Comparison of ENCODE assay signal across 8 cellular contexts in the genomic region with DNA sequence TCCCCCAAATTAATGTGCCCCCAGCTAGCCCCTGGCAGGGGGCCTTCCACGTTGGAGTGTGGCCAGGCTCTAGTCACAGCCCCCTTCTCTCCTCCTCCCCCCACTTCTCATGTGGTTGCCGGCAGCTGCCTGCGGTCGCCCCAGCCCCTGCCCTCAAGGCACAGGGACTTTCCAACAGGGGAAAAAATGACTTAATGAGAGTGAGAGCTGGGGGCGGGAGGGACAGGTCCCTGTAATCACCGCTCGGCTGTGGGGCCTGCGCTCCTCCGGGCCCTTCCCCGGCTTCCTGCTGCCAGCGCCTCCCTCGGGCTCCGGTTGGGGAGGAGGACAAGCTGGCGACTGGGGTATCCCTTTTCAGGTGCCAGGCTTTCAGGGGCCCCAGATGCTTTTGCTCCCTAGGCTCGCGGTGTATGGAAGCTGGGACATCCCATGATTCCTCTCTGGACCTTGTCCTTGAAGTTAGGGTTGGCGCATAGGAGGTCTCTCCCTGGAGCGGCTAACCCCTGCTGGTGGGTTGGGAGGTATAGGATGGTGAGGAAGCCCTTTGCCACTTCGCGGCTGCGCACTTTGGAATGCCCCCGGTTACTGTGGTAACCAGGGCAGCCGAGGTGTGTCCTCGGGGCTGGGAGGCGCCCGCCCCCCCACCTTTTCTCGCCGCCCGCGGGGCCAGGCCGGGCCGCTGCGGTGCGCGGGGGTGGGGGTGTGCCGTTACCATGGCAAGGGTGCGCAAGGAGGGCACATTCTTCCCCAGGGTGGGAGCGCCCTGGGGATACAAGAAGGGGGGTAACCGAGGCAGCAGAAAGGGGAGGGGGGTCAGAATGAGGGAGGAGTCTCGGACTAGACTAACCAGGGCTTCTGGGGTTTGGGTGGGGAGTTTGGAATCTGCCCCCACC. TPM values are rescaled to one million over a fixed set of nuclear protein-coding genes. Genes with fewer than 3 reads are reported as not detected.
DNase-seq lines count a peak whose midpoint lies in the region; ATAC-seq, FAIRE-seq and TF ChIP-seq lines count a peak whose summit lies in the region.

No MANE protein-coding gene starts in this region.

- H3K27me3 ChIP-seq in HUES64 (ENCODE audit: insufficient read depth, low read length) (peaks cover 98% of the 10 kb centered on the region), GM12878 (replicated peaks in 1 of 2; ENCODE audit: control insufficient read depth in 2 of 2, insufficient read depth in 2 of 2, low read length in 1 of 2) (no peaks in the 10 kb centered on the region), transverse colon (peaks cover 95% of the 10 kb centered on the region)

- H2AFZ ChIP-seq in GM12878 (ENCODE audit: control insufficient read depth, low read depth, low read length), result peak overlapping the region; percentile 22

- H3K27me3 Mint-ChIP-seq in T-helper 17 cell (peaks cover 14% of the 10 kb centered on the region), nephron (ENCODE audit: low read depth) (peaks cover 97% of the 10 kb centered on the region)

- CTCF ChIA-PET in GM12878 (lab: Yijun Ruan, JAX), result interaction anchor here (0.9 to 22.2 kb wide), 12 partner anchors 13 to 610 kb away, joined by 3 to 1364 read pairs (median 6); partner anchors contain the start of genes BCS1L, TTLL4, WNT10A and ZNF142

- POLR2A ChIA-PET in GM12878 (lab: Charles Lee), result interaction anchor here (0.6 to 10.2 kb wide), 7 partner anchors 11 to 569 kb away, joined by 3 to 360 read pairs (median 11); partner anchors contain the start of genes CNPPD1 and WNT10A

- peaks cover 22% of the 10 kb centered on the region for H3K4me1 ChIP-seq in HUES64 (ENCODE audit: insufficient read depth, low read length)
- H3K4me1 ChIP-seq in GM12878 (ENCODE audit: control insufficient read depth, insufficient read depth, low read length), result peaks cover 55% of the 10 kb centered on the region
- peaks cover 19 to 42% (median 32%) of the 10 kb centered on the region in 4 donors for H3K4me1 ChIP-seq in transverse colon

- RAD21 ChIA-PET in GM12878 (lab: Charles Lee; ENCODE audit: unreplicated experiment), result interaction anchor here (0.6 to 9.5 kb wide), 8 partner anchors 16 to 333 kb away, joined by 3 to 871 read pairs (median 8); partner anchors contain the start of gene WNT10A

- in situ Hi-C loops in GM12878 (cut with MboI), result no loop called here
- in situ Hi-C loops in transverse colon (cut with MboI; ENCODE audit: low pct_ligation_motif_present in 1 of 4, low pct_unique_long_range_greater_than_20kb in 1 of 4, low sequenced_read_pairs in 3 of 4), result no loop called here

- H3K4me3 ChIP-seq in HUES64 (ENCODE audit: low read length), result peak overlapping the region; percentile 38
- peak overlapping the region; percentile 67 for H3K4me3 ChIP-seq in GM12878
- H3K4me3 ChIP-seq in transverse colon, result peak overlapping the region in 2 of 4 donors; percentile 0 to 16

- TF ChIP-seq EP300 in GM12878 (IDR thresholded peaks at IDR 0.05; ENCODE audit: borderline replicate concordance in 1 of 2, control insufficient read depth in 1 of 2, low read depth in 2 of 2, low read length in 2 of 2) (peak; percentile 90 to 99), transverse colon (IDR thresholded peaks at IDR 0.05; ENCODE audit: low read depth) (no peak)

- no peaks in the 10 kb centered on the region for H3K36me3 ChIP-seq in HUES64 (ENCODE audit: insufficient read depth, low read length)
- H3K36me3 ChIP-seq in GM12878 (ENCODE audit: control insufficient read depth in 2 of 2, insufficient read depth in 2 of 2, low read length in 1 of 2), result no peaks in the 10 kb centered on the region
- no peaks in the 10 kb centered on the region for H3K36me3 ChIP-seq in transverse colon

- H3K9ac ChIP-seq in HUES64 (ENCODE audit: low read depth, low read length), result no peak overlapping the region
- peak overlapping the region; percentile 81 for H3K9ac ChIP-seq in GM12878 (ENCODE audit: control insufficient read depth, insufficient read depth, low read length)

- no TSS peak for BruUV-seq in GM12878 (replicated peaks; lab: Mats Ljungman, UMichigan)

- peak overlapping the region; percentile 62 for H3K4me2 ChIP-seq in GM12878 (ENCODE audit: control insufficient read depth, insufficient read depth)

- no peak overlapping the region for H3K27ac ChIP-seq in HUES64 (ENCODE audit: low read depth, low read length)
- peak overlapping the region; percentile 95 for H3K27ac ChIP-seq in GM12878 (ENCODE audit: control insufficient read depth, insufficient read depth)
- peak overlapping the region in 2 of 4 donors; percentile 28 to 64 for H3K27ac ChIP-seq in transverse colon

- SMC1A ChIA-PET in GM12878 (lab: Charles Lee; ENCODE audit: uncharacterized antibody, unreplicated experiment), result interaction anchor here (0.7 to 12.4 kb wide), 10 partner anchors 12 to 258 kb away, joined by 3 to 780 read pairs (median 8); partner anchors contain the start of genes BCS1L, WNT10A and ZNF142

- TF ChIP-seq CTCF in GM12878 (IDR thresholded peaks at IDR 0.05 in 2 of 3, conservative IDR thresholded peaks at IDR 0.05 in 1 of 3; ENCODE audit: control insufficient read depth in 2 of 3, extremely low read depth in 1 of 3, insufficient read depth in 1 of 3, low read depth in 3 of 3, low read length in 3 of 3), result peak in 1 of 3 experiments; percentile 1; a peak in 1 of 6 replicates
- TF ChIP-seq CTCF in nephron (IDR thresholded peaks at IDR 0.05; ENCODE audit: unreplicated experiment in 3 of 3), result no peak
- TF ChIP-seq CTCF in transverse colon (IDR thresholded peaks at IDR 0.05), result no peak

- ATAC-seq in GM21447 (IDR thresholded peaks at IDR 0.05; ENCODE audit: unreplicated experiment) (peak; percentile 50), T-helper 17 cell (peak; percentile 73), GM12878 (peak; percentile 62)

- H3K4me3 Mint-ChIP-seq in T-helper 17 cell (peak overlapping the region; percentile 94), nephron (peak overlapping the region; percentile 35 to 64 (median 59))

- peak; percentile 17 for DNase-seq in GF-D8 (lab: John Stamatoyannopoulos, UW)
- DNase-seq in T-helper 17 cell, result peak; percentile 80 to 88 (median 87)
- peak; percentile 84 for DNase-seq in GM12878 (ENCODE audit: low read depth, low spot score)
- peak; percentile 67 for DNase-seq in transverse colon
- no peak for DNase-seq in COLO829 (ENCODE audit: low spot score)

- intact Hi-C loops in GM12878 (cut with micrococcal nuclease; ENCODE audit: unreplicated experiment) (loop anchor here (1.0 kb wide), 2 partner anchors 16 to 328 kb away; partner anchors contain the start of genes CNOT9, USP37 and WNT10A), transverse colon (cut with DNase I; ENCODE audit: low total_unique reads) (no loop called here)

- peaks cover 6% of the 10 kb centered on the region for H3K9me3 Mint-ChIP-seq in nephron

- peaks cover 3% of the 10 kb centered on the region for H3K36me3 Mint-ChIP-seq in T-helper 17 cell (ENCODE audit: low read depth)
- H3K36me3 Mint-ChIP-seq in nephron (ENCODE audit: low read depth), result no peaks in the 10 kb centered on the region

- WGBS in HUES64, result 2% methylated on average over 40 of the region's 40 CpGs
- under 1% methylated on average over 38 of the region's 40 CpGs for WGBS in GM12878 (ENCODE audit: insufficient coverage, insufficient replicate concordance, low lambda C conversion rate, missing lambda C conversion rate)
- 4% methylated on average over 34 of the region's 40 CpGs; no CpG with 5 or more reads in 1 of the 2 donors for WGBS in transverse colon (ENCODE audit: low coverage in 1 of 2), 2 donors

- peaks cover 49% of the 10 kb centered on the region for H3K4me1 Mint-ChIP-seq in T-helper 17 cell
- peaks cover 44% of the 10 kb centered on the region for H3K4me1 Mint-ChIP-seq in nephron

- H4K20me1 ChIP-seq in GM12878 (ENCODE audit: control insufficient read depth, insufficient read depth), result no peaks in the 10 kb centered on the region

- peaks cover 32% of the 10 kb centered on the region for H3K79me2 ChIP-seq in GM12878 (ENCODE audit: control insufficient read depth, insufficient read depth, low read length)

- no peaks in the 10 kb centered on the region; the same call in 1 of the 2 replicates for H3K9me3 ChIP-seq in HUES64 (ENCODE audit: insufficient read depth, low read depth, low read length)
- no peaks in the 10 kb centered on the region for H3K9me3 ChIP-seq in T-helper 17 cell (ENCODE audit: control insufficient read depth, low read length, poor library complexity, severe bottlenecking)
- H3K9me3 ChIP-seq in GM12878 (replicated peaks; ENCODE audit: control insufficient read depth, insufficient read depth, low read length), result no peaks in the 10 kb centered on the region
- no peaks in the 10 kb centered on the region for H3K9me3 ChIP-seq in transverse colon

- H3K27ac Mint-ChIP-seq in T-helper 17 cell, result peak overlapping the region; percentile 100
- no peak overlapping the region for H3K27ac Mint-ChIP-seq in nephron

- peak; percentile 79 for TF ChIP-seq POLR2A in GM12878 (IDR thresholded peaks at IDR 0.05; ENCODE audit: low read depth, low read length)
- TF ChIP-seq POLR2A in transverse colon (IDR thresholded peaks at IDR 0.05), result no peak

- peak; percentile 57 for FAIRE-seq in GM12878 (lab: Jason Lieb, UNC)

- no peak for TF ChIP-seq RAD21 in GM12878 (IDR thresholded peaks at IDR 0.05; ENCODE audit: insufficient read depth, low read depth, low read length)

RNA-seq across cellular contexts. Expression of gene WNT10A, which starts 16.1 kb away (rescaled TPM):
- not detected for polyA plus RNA-seq in HUES64 (2013, experiment 1 of 2)
- polyA plus RNA-seq in HUES64 (2013, experiment 2 of 2), result not detected
- 10 to 100 TPM in 1 of 2 donors, 1 to 10 TPM in 1; 5.5 to 14.4 TPM for total RNA-seq in T-helper 17 cell
- total RNA-seq in GM12878 (2013; cell fraction: nucleolus; rRNA removed), result 119 and 132 TPM in 2 replicates
- total RNA-seq in GM12878 (2014; rRNA removed), result 17.7 and 18.9 TPM in 2 replicates
- 5.7 and 6.6 TPM in 2 replicates for total RNA-seq in GM12878 (2014; rRNA removed; fragmentation: Illumina TruSeq; extraction: Trizol)
- total RNA-seq in GM12878 (2021), result 20.6 and 20.7 TPM in 2 replicates
- polyA plus RNA-seq in GM12878 (2011; ENCODE audit: low read depth), result 12.0 TPM
- 27.8 and 45.0 TPM in 2 replicates for polyA plus RNA-seq in GM12878 (2011; rRNA removed)
- 59.9 and 66.5 TPM in 2 replicates for polyA plus RNA-seq in GM12878 (2011; cell fraction: cytosol; rRNA removed)
- polyA plus RNA-seq in GM12878 (2011; cell fraction: nucleus; rRNA removed), result 246 and 304 TPM in 2 replicates
- polyA plus RNA-seq in GM12878 (2012), result 44.5 and 80.7 TPM in 2 replicates
- 3.6 and 4.4 TPM in 2 replicates for polyA plus RNA-seq in GM12878 (2014; fragmentation: Illumina TruSeq; extraction: Trizol)
- polyA plus RNA-seq in GM12878 (2014; fragmentation: Nextera tagmentation; extraction: Ambion mirVana), result under 1 TPM; 0.61 to 0.93 TPM
- 22.1 and 25.4 TPM in 2 replicates for polyA plus RNA-seq in GM12878 (2014; rRNA removed)
- polyA plus RNA-seq in GM12878 (2016; fragmentation: Nextera tagmentation; extraction: Ambion mirVana), result 1 to 10 TPM; 5.3 to 7.2 TPM
- 28.0 and 66.0 TPM in 2 replicates for polyA minus RNA-seq in GM12878 (2011; rRNA and poly(A)+ RNA removed)
- polyA minus RNA-seq in GM12878 (2011; cell fraction: cytosol; rRNA and poly(A)+ RNA removed), result 25.3 and 36.2 TPM in 2 replicates
- 83.1 and 124 TPM in 2 replicates for polyA minus RNA-seq in GM12878 (2011; cell fraction: nucleus; rRNA and poly(A)+ RNA removed)
- 1 to 10 TPM in 1 of 4 donors, under 1 TPM in 1, not detected in 2; 0.27 to 1.6 TPM for total RNA-seq in transverse colon

RNA-seq across cellular contexts. Expression of gene WNT6, which starts 37.1 kb away (rescaled TPM):
- polyA plus RNA-seq in HUES64 (2013, experiment 1 of 2), result 0.20 TPM
- 0.25 TPM for polyA plus RNA-seq in HUES64 (2013, experiment 2 of 2)
- total RNA-seq in T-helper 17 cell, result not detected
- total RNA-seq in GM12878 (2013; cell fraction: nucleolus; rRNA removed), result not detected in 2 replicates
- 0.11 TPM in 1 of 2 replicates, not detected in the other for total RNA-seq in GM12878 (2014; rRNA removed)
- not detected in 2 replicates for total RNA-seq in GM12878 (2014; rRNA removed; fragmentation: Illumina TruSeq; extraction: Trizol)
- total RNA-seq in GM12878 (2021), result 0.44 TPM in 1 of 2 replicates, not detected in the other
- not detected for polyA plus RNA-seq in GM12878 (2011; ENCODE audit: low read depth)
- 0.06 and 0.15 TPM in 2 replicates for polyA plus RNA-seq in GM12878 (2011; rRNA removed)
- polyA plus RNA-seq in GM12878 (2011; cell fraction: cytosol; rRNA removed), result 0.40 and 0.72 TPM in 2 replicates
- polyA plus RNA-seq in GM12878 (2011; cell fraction: nucleus; rRNA removed), result 1.4 and 1.7 TPM in 2 replicates
- polyA plus RNA-seq in GM12878 (2012), result 0.10 TPM in 1 of 2 replicates, not detected in the other
- not detected in 2 replicates for polyA plus RNA-seq in GM12878 (2014; fragmentation: Illumina TruSeq; extraction: Trizol)
- polyA plus RNA-seq in GM12878 (2014; fragmentation: Nextera tagmentation; extraction: Ambion mirVana), result not detected
- 0.22 TPM in 1 of 2 replicates, not detected in the other for polyA plus RNA-seq in GM12878 (2014; rRNA removed)
- under 1 TPM in 1 of 2 experiments, not detected in 1; 0.29 TPM for polyA plus RNA-seq in GM12878 (2016; fragmentation: Nextera tagmentation; extraction: Ambion mirVana)
- polyA minus RNA-seq in GM12878 (2011; rRNA and poly(A)+ RNA removed), result not detected in 2 replicates
- polyA minus RNA-seq in GM12878 (2011; cell fraction: cytosol; rRNA and poly(A)+ RNA removed), result 0.52 and 0.67 TPM in 2 replicates
- polyA minus RNA-seq in GM12878 (2011; cell fraction: nucleus; rRNA and poly(A)+ RNA removed), result 0.48 and 0.77 TPM in 2 replicates
- 100 to 1,000 TPM in 1 of 4 donors, 1 to 10 TPM in 1, under 1 TPM in 1, not detected in 1; 0.82 to 164 (median 1.7) TPM for total RNA-seq in transverse colon
